Comparison of ENCODE assay signal across 3 cellular contexts in the genomic region with DNA sequence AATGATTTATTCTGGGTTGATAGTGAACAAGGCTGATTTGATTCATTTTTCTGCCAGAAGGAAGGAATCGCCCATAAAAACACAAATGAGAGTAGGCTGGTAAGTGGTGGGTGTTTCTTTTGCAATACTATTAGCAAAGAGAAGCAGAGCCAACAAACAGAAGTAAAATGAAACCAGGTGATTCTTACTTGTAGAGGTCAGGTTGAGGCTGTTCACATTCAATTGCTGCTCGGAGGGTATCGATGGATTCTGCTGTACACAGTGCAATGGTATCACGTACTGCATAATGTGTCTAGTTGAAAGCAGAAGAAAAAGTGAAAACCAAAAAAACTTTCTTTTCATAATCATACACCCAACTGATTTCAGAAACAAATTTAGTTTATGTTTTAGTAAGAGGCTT.
"Had no signal": no experiment of that assay in that cellular context is flagged by ENCODE, and none has a peak within 500 bp of the region (broad histone marks: within the 10 kb centered on the region; RNA-seq: fewer than 3 reads in every experiment).

No MANE protein-coding gene starts in this region.

- H3K4me3 ChIP-seq: GM12878 had no signal

- DNase-seq: GDM1, GF-D8 had no signal
